13 cellular contexts compared by ENCODE assay signal in genomic region chr9:89174291-89174690, GRCh38. TPM values are rescaled to one million over a fixed set of nuclear protein-coding genes. Genes with fewer than 3 reads are reported as not detected.
"Had no signal": no experiment of that assay in that cellular context is flagged by ENCODE, and none has a peak within 500 bp of the region (broad histone marks: within the 10 kb centered on the region; RNA-seq: fewer than 3 reads in every experiment).

No MANE protein-coding gene starts in this region.

- H3K36me3 Mint-ChIP-seq: activated naive CD8-positive, alpha-beta T cell; naive B cell; stimulated activated memory B cell treated with anti-CD40 and anti-IgM and Interleukin-4, amounts not matched to agents 10 μg/mL and 1 μg/mL and 100 μg/mL, for 72 hours had no signal

- DNase-seq: activated CD8-positive, alpha-beta memory T cell treated with anti-CD3 and anti-CD28 coated beads, Interleukin-2, amount 10 ng/mL, durations not matched to agents 7 days and 5 days; activated CD8-positive, alpha-beta T cell treated with anti-CD3 and anti-CD28 coated beads for 36 hours; effector CD4-positive, alpha-beta T cell; heart left ventricle; islet precursor cell; left cardiac atrium; naive B cell; small intestine had no signal

- H3K9me3 Mint-ChIP-seq: activated CD4-positive, alpha-beta T cell treated with anti-CD3 and anti-CD28 coated beads, Interleukin-2, amount 10 ng/mL, durations not matched to agents 24 days and 14 days; activated CD8-positive, alpha-beta T cell treated with anti-CD3 and anti-CD28 coated beads for 36 hours; activated T-helper 1 cell treated with anti-CD3 and anti-CD28 coated beads, Interleukin-12 subunit alpha, Interleukin-12 subunit beta, Interleukin-2, Interleukin-4 antibody, amounts not matched to agents 30 ng/mL and 10 ng/mL and 1 ng/mL, durations not matched to agents 14 hours and 24 hours and 36 hours; naive B cell; stimulated activated memory B cell treated with anti-CD40 and anti-IgM and Interleukin-4, amounts not matched to agents 10 μg/mL and 1 μg/mL and 100 μg/mL, for 72 hours; T-helper 2 cell treated with Interferon-gamma antibody and Interleukin-4, amounts not matched to agents 5 μg/mL and 100 μg/mL, for 36 hours had no signal

- H3K27ac Mint-ChIP-seq: activated CD4-positive, alpha-beta T cell treated with anti-CD3 and anti-CD28 coated beads, Interleukin-2, amount 10 ng/mL, durations not matched to agents 24 days and 14 days; activated CD8-positive, alpha-beta memory T cell treated with anti-CD3 and anti-CD28 coated beads, Interleukin-2, amount 10 ng/mL, durations not matched to agents 7 days and 5 days; activated CD8-positive, alpha-beta T cell treated with anti-CD3 and anti-CD28 coated beads for 36 hours; activated naive CD8-positive, alpha-beta T cell; activated T-helper 1 cell treated with anti-CD3 and anti-CD28 coated beads, Interleukin-12 subunit alpha, Interleukin-12 subunit beta, Interleukin-2, Interleukin-4 antibody, amounts not matched to agents 30 ng/mL and 10 ng/mL and 1 ng/mL, durations not matched to agents 14 hours and 24 hours and 36 hours; naive B cell; stimulated activated memory B cell treated with anti-CD40 and anti-IgM and Interleukin-4, amounts not matched to agents 10 μg/mL and 1 μg/mL and 100 μg/mL, for 72 hours; T-helper 2 cell treated with Interferon-gamma antibody and Interleukin-4, amounts not matched to agents 5 μg/mL and 100 μg/mL, for 36 hours had no signal

- H3K4me3 Mint-ChIP-seq: activated CD4-positive, alpha-beta T cell treated with anti-CD3 and anti-CD28 coated beads, Interleukin-2, amount 10 ng/mL, durations not matched to agents 24 days and 14 days; activated CD8-positive, alpha-beta memory T cell treated with anti-CD3 and anti-CD28 coated beads, Interleukin-2, amount 10 ng/mL, durations not matched to agents 7 days and 5 days; activated CD8-positive, alpha-beta T cell treated with anti-CD3 and anti-CD28 coated beads for 36 hours; activated naive CD8-positive, alpha-beta T cell; activated T-helper 1 cell treated with anti-CD3 and anti-CD28 coated beads, Interleukin-12 subunit alpha, Interleukin-12 subunit beta, Interleukin-2, Interleukin-4 antibody, amounts not matched to agents 30 ng/mL and 10 ng/mL and 1 ng/mL, durations not matched to agents 14 hours and 24 hours and 36 hours; naive B cell; stimulated activated memory B cell treated with anti-CD40 and anti-IgM and Interleukin-4, amounts not matched to agents 10 μg/mL and 1 μg/mL and 100 μg/mL, for 72 hours; T-helper 2 cell treated with Interferon-gamma antibody and Interleukin-4, amounts not matched to agents 5 μg/mL and 100 μg/mL, for 36 hours had no signal

RNA-seq across cellular contexts. Expression of gene SHC3, which starts 4.3 kb away (rescaled TPM):
- total RNA-seq: activated CD4-positive, alpha-beta T cell treated with anti-CD3 and anti-CD28 coated beads, Interleukin-2, amount 10 ng/mL, durations not matched to agents 24 days and 14 days; activated CD8-positive, alpha-beta memory T cell treated with anti-CD3 and anti-CD28 coated beads, Interleukin-2, amount 10 ng/mL, durations not matched to agents 7 days and 5 days; activated CD8-positive, alpha-beta T cell treated with anti-CD3 and anti-CD28 coated beads for 36 hours; activated T-helper 1 cell treated with anti-CD3 and anti-CD28 coated beads, Interleukin-12 subunit alpha, Interleukin-12 subunit beta, Interleukin-2, Interleukin-4 antibody, amounts not matched to agents 30 ng/mL and 10 ng/mL and 1 ng/mL, durations not matched to agents 14 hours and 24 hours and 36 hours had no signal
